ENCODE assay signal across 12 cellular contexts in the genomic region with DNA sequence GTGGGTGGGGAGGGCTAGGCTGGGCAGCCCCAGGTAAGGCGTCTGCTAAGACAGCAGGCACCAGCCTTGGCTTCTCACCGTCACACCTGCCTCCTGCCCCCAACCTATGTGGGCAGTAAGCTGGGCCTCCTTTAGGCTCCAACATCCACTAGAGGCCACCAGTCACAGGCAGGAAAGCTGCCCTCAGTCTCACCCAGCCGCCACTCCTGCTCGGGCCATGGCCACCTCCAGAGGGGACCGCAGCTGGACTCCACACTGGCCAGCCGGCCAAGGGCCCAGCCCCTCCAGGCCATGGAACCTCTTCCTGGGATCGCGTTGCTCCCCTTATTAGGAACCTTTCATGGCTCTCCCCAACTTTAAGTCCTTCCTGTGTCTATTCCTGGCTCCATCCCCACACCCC.
A peak's percentile ranks its signal among the peaks of the same experiment; 100 is the strongest.
DNase-seq lines count a peak whose midpoint lies in the region; ATAC-seq and TF ChIP-seq lines count a peak whose summit lies in the region.
"Had no signal": no experiment of that assay in that cellular context is flagged by ENCODE, and none has a peak within 500 bp of the region (broad histone marks: within the 10 kb centered on the region; RNA-seq: fewer than 3 reads in every experiment).

No MANE protein-coding gene starts in this region.

- peaks cover 22% of the 10 kb centered on the region for H3K4me1 Mint-ChIP-seq in T-helper 2 cell treated with Interferon-gamma antibody and Interleukin-4, amounts not matched to agents 5 μg/mL and 100 μg/mL, for 36 hours (ENCODE audit: low read depth)
- H3K4me1 Mint-ChIP-seq in brain = peaks cover 77% of the 10 kb centered on the region
- H3K4me1 Mint-ChIP-seq in mesothelial cell of epicardium = peaks cover 45% of the 10 kb centered on the region

- ATAC-seq in HG02938 (IDR thresholded peaks at IDR 0.05; ENCODE audit: unreplicated experiment) = no peak

- peaks cover 5% of the 10 kb centered on the region for H3K4me1 ChIP-seq in thymus (ENCODE audit: control insufficient read depth, insufficient read depth, low read length)

- TF ChIP-seq CTCF in brain (conservative IDR thresholded peaks at IDR 0.05) (no peak), mesothelial cell of epicardium (IDR thresholded peaks at IDR 0.05; ENCODE audit: unreplicated experiment) (no peak)

- peaks cover 6% of the 10 kb centered on the region for H3K36me3 Mint-ChIP-seq in T-helper 2 cell treated with Interferon-gamma antibody and Interleukin-4, amounts not matched to agents 5 μg/mL and 100 μg/mL, for 36 hours (ENCODE audit: low read depth)
- H3K36me3 Mint-ChIP-seq in brain = peaks cover 8% of the 10 kb centered on the region
- H3K36me3 Mint-ChIP-seq in mesothelial cell of epicardium = peaks cover 4% of the 10 kb centered on the region

- H3K27me3 Mint-ChIP-seq in T-helper 2 cell treated with Interferon-gamma antibody and Interleukin-4, amounts not matched to agents 5 μg/mL and 100 μg/mL, for 36 hours (ENCODE audit: low read depth) = no peaks in the 10 kb centered on the region
- H3K27me3 Mint-ChIP-seq in brain (no peaks in the 10 kb centered on the region), mesothelial cell of epicardium (ENCODE audit: low read depth) (no peaks in the 10 kb centered on the region)
- H3K27me3 Mint-ChIP-seq: activated B cell treated with CpG ODN at 0.5 μM for 24 hours; dendritic cell treated with granulocyte-macrophage colony-stimulating factor and Interleukin-4, amounts not matched to agents 40 ng/mL and 50 ng/mL, for 4 days had no signal

- no peaks in the 10 kb centered on the region for H3K9me3 Mint-ChIP-seq in T-helper 2 cell treated with Interferon-gamma antibody and Interleukin-4, amounts not matched to agents 5 μg/mL and 100 μg/mL, for 36 hours
- H3K9me3 Mint-ChIP-seq in brain (no peaks in the 10 kb centered on the region), mesothelial cell of epicardium (no peaks in the 10 kb centered on the region)
- H3K9me3 Mint-ChIP-seq: activated B cell treated with CpG ODN at 0.5 μM for 24 hours; dendritic cell treated with granulocyte-macrophage colony-stimulating factor and Interleukin-4, amounts not matched to agents 40 ng/mL and 50 ng/mL, for 4 days had no signal

- no peak overlapping the region for H3K4me3 Mint-ChIP-seq in T-helper 2 cell treated with Interferon-gamma antibody and Interleukin-4, amounts not matched to agents 5 μg/mL and 100 μg/mL, for 36 hours
- H3K4me3 Mint-ChIP-seq in brain (peak overlapping the region in 3 of 5 experiments; percentile 21 to 45 (median 28)), mesothelial cell of epicardium (no peak overlapping the region)
- H3K4me3 Mint-ChIP-seq: activated B cell treated with CpG ODN at 0.5 μM for 24 hours; dendritic cell treated with granulocyte-macrophage colony-stimulating factor and Interleukin-4, amounts not matched to agents 40 ng/mL and 50 ng/mL, for 4 days had no signal

- no peak for DNase-seq in T-helper 2 cell treated with Interferon-gamma antibody and Interleukin-4, amounts not matched to agents 5 μg/mL and 100 μg/mL, for 36 hours (ENCODE audit: low spot score)
- DNase-seq in T-helper 2 cell (no peak), mesothelial cell of epicardium (ENCODE audit: low spot score in 2 of 2, unreplicated experiment in 2 of 2) (no peak)
- DNase-seq in stimulated activated CD4-positive, alpha-beta T cell treated with anti-CD3 and anti-CD28 coated beads, Interleukin-4, amount 100 ng/mL, for 24 hours = no peak
- no peak for DNase-seq in stimulated activated CD4-positive, alpha-beta T cell treated with anti-CD3 and anti-CD28 coated beads, Interleukin-2, amount 100 ng/mL, for 24 hours
- DNase-seq: activated B cell treated with CpG ODN at 0.5 μM for 24 hours; islet precursor cell; stimulated activated CD4-positive, alpha-beta T cell treated with anti-CD3 and anti-CD28 coated beads, Interleukin-4, amount 100 ng/mL, for 1 hour had no signal

- H3K4me3 ChIP-seq in thymus (ENCODE audit: low read length) = no peak overlapping the region

- no peaks in the 10 kb centered on the region for H3K9me3 ChIP-seq in thymus (ENCODE audit: control insufficient read depth)

- H3K27me3 ChIP-seq in thymus (ENCODE audit: control insufficient read depth, insufficient read depth) = no peaks in the 10 kb centered on the region

- H3K27ac Mint-ChIP-seq in T-helper 2 cell treated with Interferon-gamma antibody and Interleukin-4, amounts not matched to agents 5 μg/mL and 100 μg/mL, for 36 hours = peak overlapping the region; percentile 49
- peak overlapping the region; percentile 41 to 97 (median 93) for H3K27ac Mint-ChIP-seq in brain
- H3K27ac Mint-ChIP-seq in mesothelial cell of epicardium = peak overlapping the region; percentile 87
- H3K27ac Mint-ChIP-seq: activated B cell treated with CpG ODN at 0.5 μM for 24 hours; dendritic cell treated with granulocyte-macrophage colony-stimulating factor and Interleukin-4, amounts not matched to agents 40 ng/mL and 50 ng/mL, for 4 days had no signal

- peaks cover 48% of the 10 kb centered on the region for H3K36me3 ChIP-seq in thymus (ENCODE audit: control insufficient read depth, insufficient read depth)

- WGBS in thymus = 97% methylated on average over 8 of the region's 8 CpGs

- H3K27ac ChIP-seq in thymus (ENCODE audit: low read depth) = peak overlapping the region; percentile 55

Comparison
In these comparisons a context has a peak if more than half of its experiments do, and no peak if none do; other contexts are left out.
1. H3K4me3 Mint-ChIP-seq: peak in brain (3 of 5); none in T-helper 2 cell treated with Interferon-gamma antibody and Interleukin-4, amounts not matched to agents 5 μg/mL and 100 μg/mL, for 36 hours (single experiment) and mesothelial cell of epicardium (single experiment).
2. Peak in every context shown above with its lines, with median percentiles within 50 percentile points of each other: H3K27ac Mint-ChIP-seq.